In the genomic region with DNA sequence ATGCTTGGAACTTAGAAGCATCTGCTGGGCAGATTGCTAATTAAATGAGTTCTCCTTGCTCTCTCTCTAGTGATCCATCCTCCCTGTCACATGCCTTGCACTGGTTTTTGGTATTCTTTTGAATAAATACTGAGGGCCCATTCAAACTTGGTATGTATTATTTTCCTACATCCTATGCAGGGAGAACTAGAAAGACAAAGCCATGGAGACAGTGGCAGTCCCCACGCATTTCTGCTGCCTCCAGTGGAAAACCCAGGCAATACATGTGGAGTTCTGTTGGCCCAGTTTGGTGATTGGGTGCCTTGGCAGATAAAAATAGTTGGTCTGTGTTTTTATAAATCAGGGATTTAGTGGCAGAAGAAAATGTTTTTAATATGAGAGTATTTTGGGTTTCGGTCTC, we compare ENCODE assay signal across 13 cellular contexts.
DNase-seq lines count a peak whose midpoint lies in the region; ATAC-seq, FAIRE-seq and TF ChIP-seq lines count a peak whose summit lies in the region.
"Had no signal": no experiment of that assay in that cellular context is flagged by ENCODE, and none has a peak within 500 bp of the region (broad histone marks: within the 10 kb centered on the region; RNA-seq: fewer than 3 reads in every experiment).

No MANE protein-coding gene starts in this region.

- H3K4me3 Mint-ChIP-seq in GM23338, result no peak overlapping the region
- H3K4me3 Mint-ChIP-seq in activated CD4-positive, alpha-beta memory T cell treated with anti-CD3 and anti-CD28 coated beads for 36 hours, result no peak overlapping the region
- H3K4me3 Mint-ChIP-seq: activated naive CD4-positive, alpha-beta T cell treated with anti-CD3 and anti-CD28 coated beads for 36 hours had no signal

- H3K27me3 Mint-ChIP-seq in GM23338 (ENCODE audit: insufficient read depth, low read depth, poor library complexity), result no peaks in the 10 kb centered on the region
- peaks cover 2% of the 10 kb centered on the region for H3K27me3 Mint-ChIP-seq in activated CD4-positive, alpha-beta memory T cell treated with anti-CD3 and anti-CD28 coated beads for 36 hours

- H3K4me3 ChIP-seq in A549, result no peak overlapping the region
- no peak overlapping the region for H3K4me3 ChIP-seq in GM23338
- H3K4me3 ChIP-seq in SJCRH30, result no peak overlapping the region
- H3K4me3 ChIP-seq: BLaER1, MG63, upper lobe of left lung had no signal

- H3K36me3 ChIP-seq in GM23338 (ENCODE audit: insufficient read depth), result no peaks in the 10 kb centered on the region
- peaks cover 13% of the 10 kb centered on the region for H3K36me3 ChIP-seq in SJCRH30

- H3K9me3 ChIP-seq in A549, result no peaks in the 10 kb centered on the region; the same call in 2 of the 3 replicates
- peaks cover 6% of the 10 kb centered on the region; the same call in 1 of the 2 replicates for H3K9me3 ChIP-seq in SJCRH30 (replicated peaks)
- H3K9me3 ChIP-seq: upper lobe of left lung had no signal

- 83% methylated on average over 2 of the region's 2 CpGs for WGBS in A549 (ENCODE audit: missing lambda C conversion rate)

- H3K4me1 ChIP-seq in A549 (no peaks in the 10 kb centered on the region), GM23338 (ENCODE audit: insufficient read depth) (0 out of 2 replicates have a peak, but pooled peaks cover 8% of the 10 kb centered on the region), SJCRH30 (peaks cover 48% of the 10 kb centered on the region), foreskin keratinocyte (no peaks in the 10 kb centered on the region)
- H3K4me1 ChIP-seq: upper lobe of left lung had no signal

- no peak for TF ChIP-seq POLR2A in A549 (IDR thresholded peaks at IDR 0.05; ENCODE audit: low read length)

- H3K27ac Mint-ChIP-seq in GM23338, result no peak overlapping the region
- no peak overlapping the region for H3K27ac Mint-ChIP-seq in activated CD4-positive, alpha-beta memory T cell treated with anti-CD3 and anti-CD28 coated beads for 36 hours
- H3K27ac Mint-ChIP-seq: activated naive CD4-positive, alpha-beta T cell treated with anti-CD3 and anti-CD28 coated beads for 36 hours had no signal

- TF ChIP-seq CTCF in A549 (IDR thresholded peaks at IDR 0.05) (no peak), GM23338 (conservative IDR thresholded peaks at IDR 0.05; ENCODE audit: low read depth in 2 of 2) (peak; percentile 54 to 58), foreskin keratinocyte (conservative IDR thresholded peaks at IDR 0.05) (peak; percentile 41)

- H3K4me1 Mint-ChIP-seq in GM23338, result peaks cover 4% of the 10 kb centered on the region; the same call in 2 of the 3 replicates
- peaks cover 30% of the 10 kb centered on the region for H3K4me1 Mint-ChIP-seq in activated CD4-positive, alpha-beta memory T cell treated with anti-CD3 and anti-CD28 coated beads for 36 hours (ENCODE audit: low read depth)

- peaks cover 14% of the 10 kb centered on the region for H3K36me3 Mint-ChIP-seq in GM23338 (ENCODE audit: low read depth)
- peaks cover 71% of the 10 kb centered on the region for H3K36me3 Mint-ChIP-seq in activated CD4-positive, alpha-beta memory T cell treated with anti-CD3 and anti-CD28 coated beads for 36 hours

- FAIRE-seq in A549 (lab: Jason Lieb, UNC), result no peak

- DNase-seq in A549 (ENCODE audit: low read depth in 1 of 2, low spot score in 1 of 2) (peak in 1 of 2 experiments; percentile 29), GM23338 (ENCODE audit: low spot score) (peak; percentile 56), SJCRH30 (peak; percentile 25 to 40), foreskin keratinocyte (no peak), putamen (ENCODE audit: low spot score) (no peak)
- no peak for DNase-seq in activated CD4-positive, alpha-beta memory T cell treated with anti-CD3 and anti-CD28 coated beads for 36 hours
- DNase-seq: activated naive CD4-positive, alpha-beta T cell treated with anti-CD3 and anti-CD28 coated beads for 36 hours; MG63; NCI-H524 treated with DMSO at 0.1 percent for 48 hours; upper lobe of left lung had no signal

- H3K4me2 ChIP-seq in A549, result no peak overlapping the region
- no peak overlapping the region for H3K4me2 ChIP-seq in GM23338
- H3K4me2 ChIP-seq: BLaER1 had no signal

- TF ChIP-seq RAD21 in A549 (conservative IDR thresholded peaks at IDR 0.05 in 1 of 2, IDR thresholded peaks at IDR 0.05 in 1 of 2), result peak in 1 of 2 experiments; percentile 18; a peak in 1 of 5 replicates

- CTCF ChIA-PET in A549 (lab: Yijun Ruan, JAX), result no interaction called here
- CTCF ChIA-PET in activated CD4-positive, alpha-beta memory T cell treated with anti-CD3 and anti-CD28 coated beads for 36 hours (lab: Charles Lee), result no interaction called here

- H3K27ac ChIP-seq in A549 (no peak overlapping the region), GM23338 (ENCODE audit: low read depth) (no peak overlapping the region), SJCRH30 (no peak overlapping the region), foreskin keratinocyte (no peak overlapping the region)
- H3K27ac ChIP-seq: BLaER1, upper lobe of left lung had no signal

- H3K27me3 ChIP-seq in GM23338 (ENCODE audit: insufficient read depth) (no peaks in the 10 kb centered on the region), SJCRH30 (no peaks in the 10 kb centered on the region), foreskin keratinocyte (no peaks in the 10 kb centered on the region)
- H3K27me3 ChIP-seq: BLaER1, MG63, upper lobe of left lung had no signal

- 0 out of 3 replicates have a peak, but pooled peaks cover 3% of the 10 kb centered on the region for H3K9me3 Mint-ChIP-seq in GM23338
- peaks cover 12% of the 10 kb centered on the region for H3K9me3 Mint-ChIP-seq in activated CD4-positive, alpha-beta memory T cell treated with anti-CD3 and anti-CD28 coated beads for 36 hours

- no peaks in the 10 kb centered on the region for H3F3A ChIP-seq in GM23338 (replicated peaks; ENCODE audit: low read depth)

- no peak for TF ChIP-seq EP300 in A549 (IDR thresholded peaks at IDR 0.05)

- ATAC-seq in A549 (peak; percentile 73), GM23338 (peak; percentile 86), foreskin keratinocyte (peak; percentile 38), GM18870 (IDR thresholded peaks at IDR 0.05; ENCODE audit: unreplicated experiment) (no peak), HG02610 (IDR thresholded peaks at IDR 0.05; ENCODE audit: unreplicated experiment) (no peak)

- no peaks in the 10 kb centered on the region for H4K20me1 ChIP-seq in GM23338 (replicated peaks; ENCODE audit: insufficient read depth)
- H4K20me1 ChIP-seq: BLaER1 had no signal

- POLR2A ChIA-PET in A549 (lab: Yijun Ruan, JAX), result no interaction called here
- POLR2A ChIA-PET in activated CD4-positive, alpha-beta memory T cell treated with anti-CD3 and anti-CD28 coated beads for 36 hours (lab: Charles Lee), result no interaction called here

- H3K79me2 ChIP-seq in GM23338 (replicated peaks; ENCODE audit: insufficient read depth), result peaks cover 3% of the 10 kb centered on the region; the same call in 1 of the 2 replicates

- intact Hi-C loops in activated CD4-positive, alpha-beta memory T cell treated with anti-CD3 and anti-CD28 coated beads for 36 hours (cut with micrococcal nuclease), result no loop called here

- no peaks in the 10 kb centered on the region for H3K9me2 ChIP-seq in GM23338 (ENCODE audit: insufficient read depth)

- no peak overlapping the region for H2AFZ ChIP-seq in GM23338

TF ChIP-seq in A549, 52 proteins besides CTCF, POLR2A, EP300 and RAD21 (continues in another document):
- no peak for TF ChIP-seq RNF2 (IDR thresholded peaks at IDR 0.05; ENCODE audit: borderline replicate concordance, low read depth)
- TF ChIP-seq EHF (CRISPR knock-in tag; IDR thresholded peaks at IDR 0.05), result no peak
- no peak for TF ChIP-seq KDM1A (IDR thresholded peaks at IDR 0.05; ENCODE audit: low read depth)

Comparison
In these comparisons a context has a peak if more than half of its experiments do, and no peak if none do; other contexts are left out.
1. ATAC-seq: peak in A549 (2 of 2), GM23338 (single experiment) and foreskin keratinocyte (single experiment); none in GM18870 (single experiment) and HG02610 (single experiment).
2. DNase-seq: peak in GM23338 (single experiment) and SJCRH30 (2 of 2); none in foreskin keratinocyte (0 of 2), putamen (single experiment) and activated CD4-positive, alpha-beta memory T cell treated with anti-CD3 and anti-CD28 coated beads for 36 hours (single experiment).